In genomic region chr20:3233991-3234498, GRCh38 we compare ENCODE assay signal across 5 cellular contexts. TPM values are rescaled to one million over a fixed set of nuclear protein-coding genes. Genes with fewer than 3 reads are reported as not detected.
"Had no signal": no experiment of that assay in that cellular context is flagged by ENCODE, and none has a peak within 500 bp of the region (broad histone marks: within the 10 kb centered on the region; RNA-seq: fewer than 3 reads in every experiment).

No MANE protein-coding gene starts in this region.

- ATAC-seq: GM23338 had no signal

- H3K4me3 ChIP-seq: GM23338 had no signal

- DNase-seq: H9, HCEC 1CT, KBM-7 had no signal

- H3K4me2 ChIP-seq: GM23338 had no signal

- H2AFZ ChIP-seq: GM23338 had no signal

RNA-seq across cellular contexts. Expression of gene SLC4A11, which starts 4.9 kb away (rescaled TPM):
- polyA plus RNA-seq: IgD-negative memory B cell had no signal
